8 cellular contexts compared by ENCODE assay signal in the genomic region with DNA sequence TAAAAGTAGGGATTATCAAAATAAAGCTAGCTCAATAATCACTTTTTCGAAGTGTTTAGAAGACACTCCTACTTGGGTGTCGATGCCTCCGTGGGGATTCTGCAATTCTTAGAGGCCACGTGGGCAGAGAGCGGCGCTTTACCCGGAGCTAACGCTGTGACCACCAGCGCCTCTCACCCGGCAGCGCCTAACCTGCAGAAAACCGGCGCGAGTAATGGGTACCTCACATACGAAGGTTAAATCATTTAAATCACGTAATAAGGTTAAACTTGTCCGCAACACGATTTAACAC. TPM values are rescaled to one million over a fixed set of nuclear protein-coding genes. Genes with fewer than 3 reads are reported as not detected.
DNase-seq lines count a peak whose midpoint lies in the region; ATAC-seq, FAIRE-seq and TF ChIP-seq lines count a peak whose summit lies in the region.

No MANE protein-coding gene starts in this region.

- H3K36me3 ChIP-seq in HUES64 (ENCODE audit: insufficient read depth, low read length), result peaks cover 58% of the 10 kb centered on the region
- no peaks in the 10 kb centered on the region for H3K36me3 ChIP-seq in parathyroid adenoma (ENCODE audit: control insufficient read depth, insufficient read depth, low read length)
- peaks cover 32% of the 10 kb centered on the region for H3K36me3 ChIP-seq in upper lobe of right lung

- under 1% methylated on average over 18 of the region's 18 CpGs for WGBS in HUES64

- no peak for FAIRE-seq in D721Med (lab: Jason Lieb, UNC)

- peak; percentile 32 for ATAC-seq in GM21447 (IDR thresholded peaks at IDR 0.05; ENCODE audit: unreplicated experiment)
- ATAC-seq in upper lobe of right lung, result peak; percentile 67

- H3K27ac ChIP-seq in HUES64 (ENCODE audit: low read depth, low read length) (peak overlapping the region; percentile 98), parathyroid adenoma (peak overlapping the region; percentile 88), upper lobe of right lung (peak overlapping the region; percentile 94)

- H3K9me3 ChIP-seq in HUES64 (ENCODE audit: insufficient read depth, low read depth, low read length), result no peaks in the 10 kb centered on the region
- H3K9me3 ChIP-seq in parathyroid adenoma (ENCODE audit: control insufficient read depth, low read length), result no peaks in the 10 kb centered on the region
- H3K9me3 ChIP-seq in upper lobe of right lung, result no peaks in the 10 kb centered on the region

- peak; percentile 10 for TF ChIP-seq CTCF in D721Med (IDR thresholded peaks at IDR 0.05; ENCODE audit: insufficient read depth, missing control alignments)
- no peak for TF ChIP-seq CTCF in parathyroid adenoma (IDR thresholded peaks at IDR 0.05)
- TF ChIP-seq CTCF in upper lobe of right lung (IDR thresholded peaks at IDR 0.05), result no peak

- H3K4me1 ChIP-seq in HUES64 (ENCODE audit: insufficient read depth, low read length) (peaks cover 39% of the 10 kb centered on the region), parathyroid adenoma (peaks cover 8% of the 10 kb centered on the region), upper lobe of right lung (peaks cover 46% of the 10 kb centered on the region)

- H3K27me3 ChIP-seq in HUES64 (ENCODE audit: insufficient read depth, low read length) (no peaks in the 10 kb centered on the region), parathyroid adenoma (ENCODE audit: control insufficient read depth, insufficient read depth, low read length) (no peaks in the 10 kb centered on the region), upper lobe of right lung (no peaks in the 10 kb centered on the region)

- H3K79me2 ChIP-seq in parathyroid adenoma, result peaks cover 6% of the 10 kb centered on the region

- H3K4me3 ChIP-seq in HUES64 (ENCODE audit: low read length), result peak overlapping the region; percentile 85
- H3K4me3 ChIP-seq in parathyroid adenoma (ENCODE audit: low read depth, low read length), result peak overlapping the region; percentile 87
- peak overlapping the region; percentile 86 for H3K4me3 ChIP-seq in upper lobe of right lung

- intact Hi-C loops in upper lobe of right lung (cut with DNase I), result no loop called here

- peak overlapping the region; percentile 89 for H2AFZ ChIP-seq in parathyroid adenoma

- H3K4me2 ChIP-seq in parathyroid adenoma (ENCODE audit: low read length), result peak overlapping the region; percentile 73

- DNase-seq in D721Med (ENCODE audit: insufficient read length, low spot score), result peak; percentile 16
- peak; percentile 80 for DNase-seq in RPMI8226
- DNase-seq in activated naive CD4-positive, alpha-beta T cell treated with Interleukin-2 at 50 U/mL for 16 hours, result peak; percentile 74
- DNase-seq in germinal center (ENCODE audit: low spot score), result peak; percentile 65
- DNase-seq in upper lobe of right lung, result peak; percentile 81

- peak overlapping the region; percentile 100 for H3K9ac ChIP-seq in HUES64 (ENCODE audit: low read depth, low read length)
- no peak overlapping the region for H3K9ac ChIP-seq in parathyroid adenoma

RNA-seq across cellular contexts. Expression of a gene that starts 0.5 kb away (rescaled TPM):
- polyA plus RNA-seq in HUES64 (2013, experiment 1 of 2), result 227 TPM
- polyA plus RNA-seq in HUES64 (2013, experiment 2 of 2), result 223 TPM
- total RNA-seq in upper lobe of right lung, result 93.4 TPM

RNA-seq across cellular contexts. Expression of a gene that starts 0.7 kb away (rescaled TPM):
- 20.7 TPM for polyA plus RNA-seq in HUES64 (2013, experiment 1 of 2)
- 21.1 TPM for polyA plus RNA-seq in HUES64 (2013, experiment 2 of 2)
- total RNA-seq in upper lobe of right lung, result 48.3 TPM

RNA-seq across cellular contexts. Expression of a gene that starts 43.3 kb away (rescaled TPM):
- polyA plus RNA-seq in HUES64 (2013, experiment 1 of 2), result 26.9 TPM
- 24.9 TPM for polyA plus RNA-seq in HUES64 (2013, experiment 2 of 2)
- total RNA-seq in upper lobe of right lung, result 25.8 TPM

Comparison
In these comparisons a context has a peak if more than half of its experiments do, and no peak if none do; other contexts are left out.
1. Peak in every context shown above with its lines: DNase-seq, ATAC-seq, H3K4me3 ChIP-seq and H3K27ac ChIP-seq.
2. DNase-seq: peak in every context shown above with its lines; median percentile 81 in upper lobe of right lung; 80 in RPMI8226; 74 in activated naive CD4-positive, alpha-beta T cell treated with Interleukin-2 at 50 U/mL for 16 hours; 65 in germinal center; 16 in D721Med.